Comparison of ENCODE assay signal across 1 cellular context in the genomic region with DNA sequence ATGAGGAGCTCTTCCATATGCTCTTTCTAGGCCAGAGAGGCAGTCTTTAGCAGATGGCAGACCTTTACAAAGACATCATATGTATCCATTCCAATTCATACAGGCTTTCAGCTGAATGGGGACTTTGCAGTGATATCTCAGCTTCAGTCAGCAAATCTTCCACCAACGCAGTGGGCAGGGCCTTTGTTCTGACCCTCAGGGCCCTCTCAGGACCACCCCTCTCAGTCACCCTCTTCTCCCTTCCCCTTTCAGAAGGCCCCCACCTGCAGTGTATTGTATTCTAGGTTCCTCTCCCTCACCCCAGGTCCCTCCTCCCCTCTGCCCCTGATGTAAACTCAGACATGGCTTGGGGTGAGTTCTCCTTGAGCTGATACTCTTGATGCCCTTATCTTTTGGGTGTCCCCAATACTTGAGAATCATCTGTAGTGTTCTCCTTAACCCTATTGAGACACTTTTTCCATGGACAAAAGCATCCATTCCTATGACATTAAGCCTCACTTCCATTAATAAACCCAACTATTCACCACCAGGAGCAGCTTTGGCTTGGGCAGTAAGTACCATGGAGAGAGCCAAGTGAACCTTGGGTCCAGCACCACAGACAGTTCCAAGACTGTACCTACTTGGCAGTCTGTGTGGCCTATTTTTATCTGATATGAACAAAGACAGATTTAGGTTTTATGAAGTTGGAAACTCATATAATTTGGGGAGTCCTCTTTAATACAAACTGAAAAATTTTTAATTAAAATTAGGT.
TF ChIP-seq lines count a peak whose summit lies in the region.

No MANE protein-coding gene starts in this region.

TF ChIP-seq in K562, 482 proteins besides CTCF, POLR2A, EP300 and RAD21 (continued from another document and continues in another):
- TF ChIP-seq, protein P1, sequence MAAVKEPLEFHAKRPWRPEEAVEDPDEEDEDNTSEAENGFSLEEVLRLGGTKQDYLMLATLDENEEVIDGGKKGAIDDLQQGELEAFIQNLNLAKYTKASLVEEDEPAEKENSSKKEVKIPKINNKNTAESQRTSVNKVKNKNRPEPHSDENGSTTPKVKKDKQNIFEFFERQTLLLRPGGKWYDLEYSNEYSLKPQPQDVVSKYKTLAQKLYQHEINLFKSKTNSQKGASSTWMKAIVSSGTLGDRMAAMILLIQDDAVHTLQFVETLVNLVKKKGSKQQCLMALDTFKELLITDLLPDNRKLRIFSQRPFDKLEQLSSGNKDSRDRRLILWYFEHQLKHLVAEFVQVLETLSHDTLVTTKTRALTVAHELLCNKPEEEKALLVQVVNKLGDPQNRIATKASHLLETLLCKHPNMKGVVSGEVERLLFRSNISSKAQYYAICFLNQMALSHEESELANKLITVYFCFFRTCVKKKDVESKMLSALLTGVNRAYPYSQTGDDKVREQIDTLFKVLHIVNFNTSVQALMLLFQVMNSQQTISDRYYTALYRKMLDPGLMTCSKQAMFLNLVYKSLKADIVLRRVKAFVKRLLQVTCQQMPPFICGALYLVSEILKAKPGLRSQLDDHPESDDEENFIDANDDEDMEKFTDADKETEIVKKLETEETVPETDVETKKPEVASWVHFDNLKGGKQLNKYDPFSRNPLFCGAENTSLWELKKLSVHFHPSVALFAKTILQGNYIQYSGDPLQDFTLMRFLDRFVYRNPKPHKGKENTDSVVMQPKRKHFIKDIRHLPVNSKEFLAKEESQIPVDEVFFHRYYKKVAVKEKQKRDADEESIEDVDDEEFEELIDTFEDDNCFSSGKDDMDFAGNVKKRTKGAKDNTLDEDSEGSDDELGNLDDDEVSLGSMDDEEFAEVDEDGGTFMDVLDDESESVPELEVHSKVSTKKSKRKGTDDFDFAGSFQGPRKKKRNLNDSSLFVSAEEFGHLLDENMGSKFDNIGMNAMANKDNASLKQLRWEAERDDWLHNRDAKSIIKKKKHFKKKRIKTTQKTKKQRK (IDR thresholded peaks at IDR 0.05; ENCODE audit: borderline replicate concordance, low read depth, low read length), result no peak
- TF ChIP-seq ZNF274 (IDR thresholded peaks at IDR 0.05; ENCODE audit: borderline replicate concordance, low read depth, low read length) (no peak), ZNF311 (CRISPR knock-in tag; IDR thresholded peaks at IDR 0.05) (no peak; the same call in 1 of the 2 replicates), ZNF23 (CRISPR knock-in tag; IDR thresholded peaks at IDR 0.05) (no peak), MYNN (IDR thresholded peaks at IDR 0.05) (no peak), MYNN (CRISPR knock-in tag; IDR thresholded peaks at IDR 0.05) (peak; percentile 63; the same call in 1 of the 2 replicates), THRAP3 (IDR thresholded peaks at IDR 0.05; ENCODE audit: borderline replicate concordance) (no peak), NR3C1 (CRISPR knock-in tag; IDR thresholded peaks at IDR 0.05) (no peak), ZNF764 (CRISPR knock-in tag; IDR thresholded peaks at IDR 0.05; ENCODE audit: low read depth) (no peak), MAFG (tag; conservative IDR thresholded peaks at IDR 0.05) (no peak), ZNF239 (CRISPR knock-in tag; IDR thresholded peaks at IDR 0.05) (no peak), JUND (IDR thresholded peaks at IDR 0.05; ENCODE audit: borderline replicate concordance, low read depth, low read length) (no peak), JUND (tag; IDR thresholded peaks at IDR 0.05; ENCODE audit: borderline replicate concordance, low read depth, low read length) (no peak), RCOR1 (IDR thresholded peaks at IDR 0.05; ENCODE audit: borderline replicate concordance in 1 of 2, low read depth in 2 of 2, low read length in 2 of 2) (peak in 1 of 2 experiments; percentile 43; a peak in 1 of 4 replicates), JUNB (CRISPR knock-in tag; conservative IDR thresholded peaks at IDR 0.05) (no peak), ZNF79 (CRISPR knock-in tag; IDR thresholded peaks at IDR 0.05; ENCODE audit: low read depth) (no peak), MECOM (CRISPR knock-in tag; IDR thresholded peaks at IDR 0.05) (no peak; the same call in 1 of the 2 replicates), ATF1 (CRISPR knock-in tag; IDR thresholded peaks at IDR 0.05) (no peak), ATF1 (tag; IDR thresholded peaks at IDR 0.05) (no peak), ZNF766 (CRISPR knock-in tag; conservative IDR thresholded peaks at IDR 0.05) (peak; percentile 89), TCF3 (CRISPR knock-in tag; IDR thresholded peaks at IDR 0.05) (no peak), REST (CRISPR knock-in tag; IDR thresholded peaks at IDR 0.05; ENCODE audit: low read depth) (peak; percentile 93), RBBP5 (IDR thresholded peaks at IDR 0.05; ENCODE audit: borderline replicate concordance, insufficient read depth, low read length, poor library complexity, severe bottlenecking) (no peak), PPARD (CRISPR knock-in tag; IDR thresholded peaks at IDR 0.05) (no peak), ZNF551 (CRISPR knock-in tag; IDR thresholded peaks at IDR 0.05) (no peak), ZNF655 (CRISPR knock-in tag; IDR thresholded peaks at IDR 0.05) (no peak), SNRNP70 (optimal IDR thresholded peaks at IDR 0.05; ENCODE audit: low read depth, low read length) (no peak), STAT6 (CRISPR knock-in tag; IDR thresholded peaks at IDR 0.05) (no peak), KAT2B (IDR thresholded peaks at IDR 0.05; ENCODE audit: low read depth, low read length) (no peak), PHF21A (IDR thresholded peaks at IDR 0.05; ENCODE audit: borderline replicate concordance, low read depth) (no peak), TBL1XR1 (IDR thresholded peaks at IDR 0.05; ENCODE audit: low read length in 2 of 2) (no peak), RNF2 (IDR thresholded peaks at IDR 0.05) (no peak), SIN3B (IDR thresholded peaks at IDR 0.05; ENCODE audit: low read depth) (no peak), KAT7 (CRISPR knock-in tag; IDR thresholded peaks at IDR 0.05; ENCODE audit: borderline replicate concordance) (no peak), CREM (IDR thresholded peaks at IDR 0.05; ENCODE audit: low read depth) (peak; percentile 26; the same call in 1 of the 2 replicates), RBM14 (IDR thresholded peaks at IDR 0.05; ENCODE audit: borderline replicate concordance, insufficient read depth, low read depth, low read length) (no peak), PTTG1 (tag; IDR thresholded peaks at IDR 0.05; ENCODE audit: low read depth) (no peak), ZKSCAN8 (CRISPR knock-in tag; IDR thresholded peaks at IDR 0.05) (no peak), STAG1 (CRISPR knock-in tag; IDR thresholded peaks at IDR 0.05; ENCODE audit: borderline replicate concordance) (no peak)
- TF ChIP-seq, protein P2, sequence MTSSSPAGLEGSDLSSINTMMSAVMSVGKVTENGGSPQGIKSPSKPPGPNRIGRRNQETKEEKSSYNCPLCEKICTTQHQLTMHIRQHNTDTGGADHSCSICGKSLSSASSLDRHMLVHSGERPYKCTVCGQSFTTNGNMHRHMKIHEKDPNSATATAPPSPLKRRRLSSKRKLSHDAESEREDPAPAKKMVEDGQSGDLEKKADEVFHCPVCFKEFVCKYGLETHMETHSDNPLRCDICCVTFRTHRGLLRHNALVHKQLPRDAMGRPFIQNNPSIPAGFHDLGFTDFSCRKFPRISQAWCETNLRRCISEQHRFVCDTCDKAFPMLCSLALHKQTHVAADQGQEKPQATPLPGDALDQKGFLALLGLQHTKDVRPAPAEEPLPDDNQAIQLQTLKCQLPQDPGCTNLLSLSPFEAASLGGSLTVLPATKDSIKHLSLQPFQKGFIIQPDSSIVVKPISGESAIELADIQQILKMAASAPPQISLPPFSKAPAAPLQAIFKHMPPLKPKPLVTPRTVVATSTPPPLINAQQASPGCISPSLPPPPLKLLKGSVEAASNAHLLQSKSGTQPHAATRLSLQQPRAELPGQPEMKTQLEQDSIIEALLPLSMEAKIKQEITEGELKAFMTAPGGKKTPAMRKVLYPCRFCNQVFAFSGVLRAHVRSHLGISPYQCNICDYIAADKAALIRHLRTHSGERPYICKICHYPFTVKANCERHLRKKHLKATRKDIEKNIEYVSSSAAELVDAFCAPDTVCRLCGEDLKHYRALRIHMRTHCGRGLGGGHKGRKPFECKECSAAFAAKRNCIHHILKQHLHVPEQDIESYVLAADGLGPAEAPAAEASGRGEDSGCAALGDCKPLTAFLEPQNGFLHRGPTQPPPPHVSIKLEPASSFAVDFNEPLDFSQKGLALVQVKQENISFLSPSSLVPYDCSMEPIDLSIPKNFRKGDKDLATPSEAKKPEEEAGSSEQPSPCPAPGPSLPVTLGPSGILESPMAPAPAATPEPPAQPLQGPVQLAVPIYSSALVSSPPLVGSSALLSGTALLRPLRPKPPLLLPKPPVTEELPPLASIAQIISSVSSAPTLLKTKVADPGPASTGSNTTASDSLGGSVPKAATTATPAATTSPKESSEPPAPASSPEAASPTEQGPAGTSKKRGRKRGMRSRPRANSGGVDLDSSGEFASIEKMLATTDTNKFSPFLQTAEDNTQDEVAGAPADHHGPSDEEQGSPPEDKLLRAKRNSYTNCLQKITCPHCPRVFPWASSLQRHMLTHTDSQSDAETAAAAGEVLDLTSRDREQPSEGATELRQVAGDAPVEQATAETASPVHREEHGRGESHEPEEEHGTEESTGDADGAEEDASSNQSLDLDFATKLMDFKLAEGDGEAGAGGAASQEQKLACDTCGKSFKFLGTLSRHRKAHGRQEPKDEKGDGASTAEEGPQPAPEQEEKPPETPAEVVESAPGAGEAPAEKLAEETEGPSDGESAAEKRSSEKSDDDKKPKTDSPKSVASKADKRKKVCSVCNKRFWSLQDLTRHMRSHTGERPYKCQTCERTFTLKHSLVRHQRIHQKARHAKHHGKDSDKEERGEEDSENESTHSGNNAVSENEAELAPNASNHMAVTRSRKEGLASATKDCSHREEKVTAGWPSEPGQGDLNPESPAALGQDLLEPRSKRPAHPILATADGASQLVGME (CRISPR knock-in tag; IDR thresholded peaks at IDR 0.05), result no peak
- TF ChIP-seq, protein P3, sequence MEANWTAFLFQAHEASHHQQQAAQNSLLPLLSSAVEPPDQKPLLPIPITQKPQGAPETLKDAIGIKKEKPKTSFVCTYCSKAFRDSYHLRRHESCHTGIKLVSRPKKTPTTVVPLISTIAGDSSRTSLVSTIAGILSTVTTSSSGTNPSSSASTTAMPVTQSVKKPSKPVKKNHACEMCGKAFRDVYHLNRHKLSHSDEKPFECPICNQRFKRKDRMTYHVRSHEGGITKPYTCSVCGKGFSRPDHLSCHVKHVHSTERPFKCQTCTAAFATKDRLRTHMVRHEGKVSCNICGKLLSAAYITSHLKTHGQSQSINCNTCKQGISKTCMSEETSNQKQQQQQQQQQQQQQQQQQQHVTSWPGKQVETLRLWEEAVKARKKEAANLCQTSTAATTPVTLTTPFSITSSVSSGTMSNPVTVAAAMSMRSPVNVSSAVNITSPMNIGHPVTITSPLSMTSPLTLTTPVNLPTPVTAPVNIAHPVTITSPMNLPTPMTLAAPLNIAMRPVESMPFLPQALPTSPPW (CRISPR knock-in tag; IDR thresholded peaks at IDR 0.05), result peak; percentile 45; the same call in 1 of the 2 replicates
